In genomic region chr15:39893051-39893450, GRCh38 we compare ENCODE assay signal across 1 cellular context. TPM values are rescaled to one million over a fixed set of nuclear protein-coding genes. Genes with fewer than 3 reads are reported as not detected.
"Had no signal": no experiment of that assay in that cellular context is flagged by ENCODE, and none has a peak within 500 bp of the region (broad histone marks: within the 10 kb centered on the region; RNA-seq: fewer than 3 reads in every experiment).

No MANE protein-coding gene starts in this region.

RNA-seq across cellular contexts. Expression of gene GPR176, which starts 27.0 kb away (rescaled TPM):
- total RNA-seq: naive thymus-derived CD8-positive, alpha-beta T cell had no signal
- polyA plus RNA-seq: naive thymus-derived CD8-positive, alpha-beta T cell had no signal
